Comparison of ENCODE assay signal across 1 cellular context in the genomic region with DNA sequence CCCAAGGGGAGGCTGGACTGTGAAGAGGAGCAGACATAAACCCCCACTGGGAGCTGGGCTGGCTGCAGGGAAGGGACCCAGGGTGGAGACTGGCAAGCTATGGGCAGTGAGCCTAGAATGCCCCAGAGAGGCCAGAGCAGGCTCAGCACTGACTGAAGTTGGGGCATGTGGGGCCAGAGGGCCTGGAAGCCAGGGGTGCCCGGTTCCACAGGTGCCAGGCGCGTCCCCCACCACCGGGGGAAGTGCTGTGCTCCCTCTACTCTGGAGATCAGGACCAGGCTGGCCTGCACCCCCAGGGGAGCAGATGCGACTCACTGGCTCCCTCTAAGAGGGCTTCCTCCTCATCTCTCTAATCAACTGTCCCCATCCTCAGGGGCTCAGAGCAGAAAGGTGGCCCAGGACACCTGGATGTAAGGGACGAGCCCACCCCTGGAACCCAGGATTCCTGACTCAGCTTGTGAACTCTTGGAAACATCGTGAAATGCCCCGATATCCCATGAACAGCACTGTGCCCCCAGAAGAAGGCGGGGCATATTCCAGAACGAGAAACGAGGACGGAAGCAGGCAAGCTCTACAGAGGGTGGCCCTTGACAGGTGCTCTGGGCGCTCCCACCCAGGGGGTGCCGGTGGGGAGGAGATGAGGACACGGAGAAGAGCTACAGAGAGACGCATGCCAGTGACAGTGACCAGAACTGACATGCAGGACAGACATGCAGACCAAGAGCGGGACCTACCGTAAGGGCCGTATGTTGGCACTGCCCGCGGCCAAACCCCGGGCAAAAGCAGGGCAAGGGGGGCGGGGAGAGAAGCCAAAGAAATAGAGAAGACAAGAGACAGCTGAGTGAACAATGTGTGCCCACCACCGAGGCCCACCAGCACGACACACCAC.
A peak's percentile ranks its signal among the peaks of the same experiment; 100 is the strongest.
TF ChIP-seq lines count a peak whose summit lies in the region.

No MANE protein-coding gene starts in this region.

TF ChIP-seq in HEK293, 187 proteins besides CTCF, POLR2A, EP300 and RAD21 (continued from another document):
- TF ChIP-seq, protein P1, sequence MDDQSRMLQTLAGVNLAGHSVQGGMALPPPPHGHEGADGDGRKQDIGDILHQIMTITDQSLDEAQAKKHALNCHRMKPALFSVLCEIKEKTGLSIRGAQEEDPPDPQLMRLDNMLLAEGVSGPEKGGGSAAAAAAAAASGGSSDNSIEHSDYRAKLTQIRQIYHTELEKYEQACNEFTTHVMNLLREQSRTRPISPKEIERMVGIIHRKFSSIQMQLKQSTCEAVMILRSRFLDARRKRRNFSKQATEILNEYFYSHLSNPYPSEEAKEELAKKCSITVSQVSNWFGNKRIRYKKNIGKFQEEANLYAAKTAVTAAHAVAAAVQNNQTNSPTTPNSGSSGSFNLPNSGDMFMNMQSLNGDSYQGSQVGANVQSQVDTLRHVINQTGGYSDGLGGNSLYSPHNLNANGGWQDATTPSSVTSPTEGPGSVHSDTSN (CRISPR knock-in tag; IDR thresholded peaks at IDR 0.05): no peak
- TF ChIP-seq, protein P2, sequence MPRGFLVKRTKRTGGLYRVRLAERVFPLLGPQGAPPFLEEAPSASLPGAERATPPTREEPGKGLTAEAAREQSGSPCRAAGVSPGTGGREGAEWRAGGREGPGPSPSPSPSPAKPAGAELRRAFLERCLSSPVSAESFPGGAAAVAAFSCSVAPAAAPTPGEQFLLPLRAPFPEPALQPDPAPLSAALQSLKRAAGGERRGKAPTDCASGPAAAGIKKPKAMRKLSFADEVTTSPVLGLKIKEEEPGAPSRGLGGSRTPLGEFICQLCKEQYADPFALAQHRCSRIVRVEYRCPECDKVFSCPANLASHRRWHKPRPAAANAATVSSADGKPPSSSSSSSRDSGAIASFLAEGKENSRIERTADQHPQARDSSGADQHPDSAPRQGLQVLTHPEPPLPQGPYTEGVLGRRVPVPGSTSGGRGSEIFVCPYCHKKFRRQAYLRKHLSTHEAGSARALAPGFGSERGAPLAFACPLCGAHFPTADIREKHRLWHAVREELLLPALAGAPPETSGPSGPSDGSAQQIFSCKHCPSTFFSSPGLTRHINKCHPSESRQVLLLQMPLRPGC (tag by site-specific recombination; IDR thresholded peaks at IDR 0.05): no peak
- TF ChIP-seq ZXDB (tag by site-specific recombination; IDR thresholded peaks at IDR 0.05) (no peak), SALL2 (tag by site-specific recombination; IDR thresholded peaks at IDR 0.05; ENCODE audit: borderline replicate concordance) (no peak), ZNF660 (tag by site-specific recombination; IDR thresholded peaks at IDR 0.05) (no peak), GLIS1 (tag by site-specific recombination; IDR thresholded peaks at IDR 0.05) (peak; percentile 68), ZNF501 (tag by site-specific recombination; IDR thresholded peaks at IDR 0.05) (no peak), ZNF221 (tag by site-specific recombination; IDR thresholded peaks at IDR 0.05; ENCODE audit: borderline replicate concordance) (no peak), ZNF112 (tag by site-specific recombination; IDR thresholded peaks at IDR 0.05) (no peak), ZNF600 (tag by site-specific recombination; IDR thresholded peaks at IDR 0.05) (peak; percentile 66), ZNF223 (tag by site-specific recombination; IDR thresholded peaks at IDR 0.05) (0 out of 2 replicates have a peak, but pooled peaks have one; percentile 39)
